ENCODE assay signal across 1 cellular context in the genomic region with DNA sequence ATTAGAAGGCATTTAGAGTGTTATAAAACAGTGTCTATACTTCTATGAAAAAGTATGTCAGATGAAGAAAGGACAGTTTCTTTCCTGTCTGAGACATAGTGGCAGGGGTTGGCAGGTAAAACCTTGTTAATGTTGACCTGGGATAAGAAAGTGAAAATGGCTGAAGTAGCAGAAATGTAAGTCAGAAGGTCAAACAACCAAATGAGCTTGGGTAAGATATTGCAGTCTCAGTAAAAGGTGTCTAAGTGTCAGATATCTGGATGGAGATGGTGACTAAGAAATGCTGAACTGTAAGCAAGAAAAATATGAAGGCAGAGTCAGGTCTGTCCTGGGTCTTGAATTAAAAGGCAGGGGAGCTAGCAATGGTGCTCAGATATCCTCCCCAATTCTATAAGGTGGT.
TF ChIP-seq lines count a peak whose summit lies in the region.

No MANE protein-coding gene starts in this region.

TF ChIP-seq in IMR-90, 13 proteins besides CTCF, POLR2A, EP300 and RAD21 (continued from another document):
- TF ChIP-seq, protein P1, sequence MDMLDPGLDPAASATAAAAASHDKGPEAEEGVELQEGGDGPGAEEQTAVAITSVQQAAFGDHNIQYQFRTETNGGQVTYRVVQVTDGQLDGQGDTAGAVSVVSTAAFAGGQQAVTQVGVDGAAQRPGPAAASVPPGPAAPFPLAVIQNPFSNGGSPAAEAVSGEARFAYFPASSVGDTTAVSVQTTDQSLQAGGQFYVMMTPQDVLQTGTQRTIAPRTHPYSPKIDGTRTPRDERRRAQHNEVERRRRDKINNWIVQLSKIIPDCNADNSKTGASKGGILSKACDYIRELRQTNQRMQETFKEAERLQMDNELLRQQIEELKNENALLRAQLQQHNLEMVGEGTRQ (IDR thresholded peaks at IDR 0.05; ENCODE audit: low read depth, low read length) = no peak
- TF ChIP-seq RFX5 (IDR thresholded peaks at IDR 0.05; ENCODE audit: low read depth, low read length) = no peak
- TF ChIP-seq BHLHE40 (IDR thresholded peaks at IDR 0.05; ENCODE audit: low read depth, low read length) = no peak
- no peak for TF ChIP-seq MAFK (IDR thresholded peaks at IDR 0.05; ENCODE audit: low read depth, low read length)
